Comparison of ENCODE assay signal across 12 cellular contexts in genomic region chr1:99218999-99219398, GRCh38. TPM values are rescaled to one million over a fixed set of nuclear protein-coding genes. Genes with fewer than 3 reads are reported as not detected.
DNase-seq lines count a peak whose midpoint lies in the region; ATAC-seq and TF ChIP-seq lines count a peak whose summit lies in the region.
"Had no signal": no experiment of that assay in that cellular context is flagged by ENCODE, and none has a peak within 500 bp of the region (broad histone marks: within the 10 kb centered on the region; RNA-seq: fewer than 3 reads in every experiment).

No MANE protein-coding gene starts in this region.

- no peak overlapping the region for H3K27ac Mint-ChIP-seq in stimulated activated memory B cell treated with anti-CD40 and anti-IgM and Interleukin-4, amounts not matched to agents 10 μg/mL and 1 μg/mL and 100 μg/mL, for 72 hours
- no peak overlapping the region for H3K27ac Mint-ChIP-seq in MCF 10A (ENCODE audit: low read depth, unreplicated experiment)
- H3K27ac Mint-ChIP-seq: dendritic cell treated with granulocyte-macrophage colony-stimulating factor and Interleukin-4, amounts not matched to agents 40 ng/mL and 50 ng/mL, for 4 days had no signal

- BruUV-seq in MCF 10A (replicated peaks; lab: Mats Ljungman, UMichigan), result no TSS peak

- H3K4me1 Mint-ChIP-seq in stimulated activated memory B cell treated with anti-CD40 and anti-IgM and Interleukin-4, amounts not matched to agents 10 μg/mL and 1 μg/mL and 100 μg/mL, for 72 hours, result peaks cover 7% of the 10 kb centered on the region
- no peaks in the 10 kb centered on the region for H3K4me1 Mint-ChIP-seq in MCF 10A (ENCODE audit: insufficient read depth, unreplicated experiment)

- no peaks in the 10 kb centered on the region for H3K27me3 Mint-ChIP-seq in stimulated activated memory B cell treated with anti-CD40 and anti-IgM and Interleukin-4, amounts not matched to agents 10 μg/mL and 1 μg/mL and 100 μg/mL, for 72 hours
- no peaks in the 10 kb centered on the region for H3K27me3 Mint-ChIP-seq in MCF 10A (ENCODE audit: insufficient read depth, unreplicated experiment)
- H3K27me3 Mint-ChIP-seq: dendritic cell treated with granulocyte-macrophage colony-stimulating factor and Interleukin-4, amounts not matched to agents 40 ng/mL and 50 ng/mL, for 4 days had no signal

- no peaks in the 10 kb centered on the region for H3K36me3 Mint-ChIP-seq in stimulated activated memory B cell treated with anti-CD40 and anti-IgM and Interleukin-4, amounts not matched to agents 10 μg/mL and 1 μg/mL and 100 μg/mL, for 72 hours
- H3K36me3 Mint-ChIP-seq in MCF 10A (ENCODE audit: insufficient read depth, unreplicated experiment), result no peaks in the 10 kb centered on the region

- ATAC-seq in HG02571 (IDR thresholded peaks at IDR 0.05; ENCODE audit: unreplicated experiment) (peak; percentile 66), HG03175 (IDR thresholded peaks at IDR 0.05; ENCODE audit: unreplicated experiment) (peak; percentile 91)
- ATAC-seq in stimulated activated memory B cell treated with anti-CD40 and anti-IgM and Interleukin-4, amounts not matched to agents 10 μg/mL and 1 μg/mL and 100 μg/mL, for 72 hours, result peak; percentile 91

- H3K9me3 Mint-ChIP-seq in stimulated activated memory B cell treated with anti-CD40 and anti-IgM and Interleukin-4, amounts not matched to agents 10 μg/mL and 1 μg/mL and 100 μg/mL, for 72 hours, result peaks cover 5% of the 10 kb centered on the region
- H3K9me3 Mint-ChIP-seq in MCF 10A (ENCODE audit: unreplicated experiment), result peaks cover 21% of the 10 kb centered on the region

- H3K4me3 Mint-ChIP-seq in stimulated activated memory B cell treated with anti-CD40 and anti-IgM and Interleukin-4, amounts not matched to agents 10 μg/mL and 1 μg/mL and 100 μg/mL, for 72 hours, result no peak overlapping the region
- H3K4me3 Mint-ChIP-seq in MCF 10A (ENCODE audit: unreplicated experiment), result no peak overlapping the region
- H3K4me3 Mint-ChIP-seq: dendritic cell treated with granulocyte-macrophage colony-stimulating factor and Interleukin-4, amounts not matched to agents 40 ng/mL and 50 ng/mL, for 4 days had no signal

- DNase-seq in NOMO-1 treated with DMSO at 0.1 percent for 48 hours (lab: John Stamatoyannopoulos, UW; ENCODE audit: unreplicated experiment) (peak; percentile 14), NOMO-1 treated with dmso at 0.1 percent for 144 hours (lab: John Stamatoyannopoulos, UW; ENCODE audit: unreplicated experiment) (no peak), NCI-H2107 (lab: John Stamatoyannopoulos, UW) (no peak), NCI-H2196 treated with DMSO at 0.1 percent for 48 hours (lab: John Stamatoyannopoulos, UW; ENCODE audit: unreplicated experiment) (no peak), MCF 10A (ENCODE audit: unreplicated experiment) (no peak)
- DNase-seq: amniotic stem cell, foreskin fibroblast, NCI-H1436 had no signal

- no peak for TF ChIP-seq CTCF in MCF 10A (IDR thresholded peaks at IDR 0.05; ENCODE audit: unreplicated experiment)

- CTCF ChIA-PET in MCF 10A (lab: Yijun Ruan, JAX), result no interaction called here

- POLR2A ChIA-PET in MCF 10A (lab: Yijun Ruan, JAX), result no interaction called here

- intact Hi-C loops in MCF 10A (cut with micrococcal nuclease), result no loop called here

RNA-seq across cellular contexts. Expression of gene PLPPR4, which starts 45.3 kb away (rescaled TPM):
- total RNA-seq in MCF 10A (2022), result not detected in 2 replicates
